13 cellular contexts compared by ENCODE assay signal in genomic region chr7:49187543-49188268, GRCh38.
DNase-seq lines count a peak whose midpoint lies in the region; ATAC-seq and TF ChIP-seq lines count a peak whose summit lies in the region.
"Had no signal": no experiment of that assay in that cellular context is flagged by ENCODE, and none has a peak within 500 bp of the region (broad histone marks: within the 10 kb centered on the region; RNA-seq: fewer than 3 reads in every experiment).

No MANE protein-coding gene starts in this region.

- H3K27ac ChIP-seq in neuronal stem cell (replicated peaks; ENCODE audit: low read length) = no peak overlapping the region
- H3K27ac ChIP-seq: pancreas, SK-N-MC, VCaP had no signal

- no peak overlapping the region for H3K4ac ChIP-seq in neuronal stem cell (ENCODE audit: low read length)

- H3K36me3 ChIP-seq in neuronal stem cell (replicated peaks in 1 of 2; ENCODE audit: control insufficient read depth in 2 of 2, insufficient read depth in 2 of 2, low read length in 2 of 2) = no peaks in the 10 kb centered on the region
- H3K36me3 ChIP-seq: pancreas had no signal

- H2AK5ac ChIP-seq in neuronal stem cell (ENCODE audit: low read depth, low read length) = no peak overlapping the region

- H2BK5ac ChIP-seq in neuronal stem cell (ENCODE audit: low read length) = no peak overlapping the region

- WGBS in neuronal stem cell (ENCODE audit: extremely low coverage in 2 of 2, insufficient read length in 2 of 2, insufficient replicate concordance in 1 of 2), 2 donors = no CpG with 5 or more reads among the region's 3 CpGs

- no peak overlapping the region for H4K91ac ChIP-seq in neuronal stem cell (ENCODE audit: low read depth, low read length, poor library complexity)

- no peaks in the 10 kb centered on the region for H3K9me3 Mint-ChIP-seq in activated naive CD4-positive, alpha-beta T cell treated with anti-CD3 and anti-CD28 coated beads for 36 hours
- H3K9me3 Mint-ChIP-seq: stimulated activated naive CD8-positive, alpha-beta T cell treated with anti-CD3 and anti-CD28 coated beads, Interleukin-15, amount 100 ng/mL, for 72 hours had no signal

- H3K9ac ChIP-seq in neuronal stem cell (ENCODE audit: low read depth, low read length, poor library complexity) = no peak overlapping the region

- H3K4me2 ChIP-seq in neuronal stem cell (ENCODE audit: insufficient read depth, low read length, poor library complexity, severe bottlenecking) = no peak overlapping the region
- H3K4me2 ChIP-seq: smooth muscle cell had no signal

- no peaks in the 10 kb centered on the region for H3K4me1 Mint-ChIP-seq in activated naive CD4-positive, alpha-beta T cell treated with anti-CD3 and anti-CD28 coated beads for 36 hours (ENCODE audit: low read depth)
- H3K4me1 Mint-ChIP-seq: stimulated activated naive CD8-positive, alpha-beta T cell treated with anti-CD3 and anti-CD28 coated beads, Interleukin-15, amount 100 ng/mL, for 72 hours had no signal

- H3K27ac Mint-ChIP-seq in activated naive CD4-positive, alpha-beta T cell treated with anti-CD3 and anti-CD28 coated beads for 36 hours = no peak overlapping the region
- H3K27ac Mint-ChIP-seq: CD8-positive, alpha-beta T cell; stimulated activated naive CD8-positive, alpha-beta T cell treated with anti-CD3 and anti-CD28 coated beads, Interleukin-15, amount 100 ng/mL, for 72 hours had no signal

- H3K79me1 ChIP-seq in neuronal stem cell (ENCODE audit: low read depth, low read length) = no peaks in the 10 kb centered on the region

- H2AFZ ChIP-seq in neuronal stem cell (ENCODE audit: low read length) = no peak overlapping the region

- H3K9me3 ChIP-seq in neuronal stem cell (replicated peaks in 1 of 2; ENCODE audit: control insufficient read depth in 2 of 2, insufficient read depth in 1 of 2, low read depth in 1 of 2, low read length in 2 of 2) = no peaks in the 10 kb centered on the region
- H3K9me3 ChIP-seq: pancreas had no signal

- H2BK120ac ChIP-seq in neuronal stem cell (ENCODE audit: low read depth, low read length) = no peak overlapping the region

- no peaks in the 10 kb centered on the region for H3K27me3 Mint-ChIP-seq in activated naive CD4-positive, alpha-beta T cell treated with anti-CD3 and anti-CD28 coated beads for 36 hours (ENCODE audit: low read depth)
- H3K27me3 Mint-ChIP-seq: stimulated activated naive CD8-positive, alpha-beta T cell treated with anti-CD3 and anti-CD28 coated beads, Interleukin-15, amount 100 ng/mL, for 72 hours had no signal

- H3K36me3 Mint-ChIP-seq in activated naive CD4-positive, alpha-beta T cell treated with anti-CD3 and anti-CD28 coated beads for 36 hours (ENCODE audit: low read depth) = no peaks in the 10 kb centered on the region
- H3K36me3 Mint-ChIP-seq: CD8-positive, alpha-beta T cell had no signal

- H4K8ac ChIP-seq in neuronal stem cell (ENCODE audit: low read depth, low read length) = no peak overlapping the region

- ATAC-seq in GM18520 (IDR thresholded peaks at IDR 0.05; ENCODE audit: unreplicated experiment) = no peak
- ATAC-seq: CD8-positive, alpha-beta T cell; pancreas; stimulated activated naive CD8-positive, alpha-beta T cell treated with anti-CD3 and anti-CD28 coated beads, Interleukin-15, amount 100 ng/mL, for 72 hours had no signal

- H3K27me3 ChIP-seq in neuronal stem cell (ENCODE audit: control insufficient read depth in 3 of 3, insufficient read depth in 3 of 3, low read depth in 1 of 3, low read length in 3 of 3) = no peaks in the 10 kb centered on the region
- H3K27me3 ChIP-seq: pancreas had no signal

- DNase-seq in D341Med (ENCODE audit: low spot score) = peak; percentile 30
- peak; percentile 42 for DNase-seq in NB4 (ENCODE audit: low read depth)
- DNase-seq in epithelial cell of proximal tubule (ENCODE audit: low read depth) = no peak
- no peak for DNase-seq in neuronal stem cell (ENCODE audit: low spot score)
- DNase-seq in activated naive CD4-positive, alpha-beta T cell treated with anti-CD3 and anti-CD28 coated beads for 36 hours = no peak
- DNase-seq: CD8-positive, alpha-beta T cell; pancreas; stimulated activated naive CD8-positive, alpha-beta T cell treated with anti-CD3 and anti-CD28 coated beads, Interleukin-15, amount 100 ng/mL, for 72 hours had no signal

- no peak overlapping the region for H2BK15ac ChIP-seq in neuronal stem cell (ENCODE audit: low read length)

- H3K4me3 ChIP-seq in NB4 (ENCODE audit: low read depth, low read length) (no peak overlapping the region), epithelial cell of proximal tubule (ENCODE audit: low read depth, low read length) (no peak overlapping the region), neuronal stem cell (ENCODE audit: low read length in 2 of 2) (no peak overlapping the region)
- H3K4me3 ChIP-seq: pancreas, SK-N-MC, smooth muscle cell had no signal

- no peak overlapping the region for H3K14ac ChIP-seq in neuronal stem cell (ENCODE audit: low read length)

- CTCF ChIA-PET in activated naive CD4-positive, alpha-beta T cell treated with anti-CD3 and anti-CD28 coated beads for 36 hours (lab: Charles Lee) = interaction anchor here (0.6 to 0.7 kb wide), 2 partner anchors 12 to 16 kb away, joined by 3 read pairs; no protein-coding TSS in a partner anchor

- no peaks in the 10 kb centered on the region for H3K4me1 ChIP-seq in neuronal stem cell (ENCODE audit: control insufficient read depth in 2 of 2, insufficient read depth in 1 of 2, low read depth in 1 of 2, low read length in 2 of 2)
- H3K4me1 ChIP-seq: pancreas had no signal

- 0 out of 2 replicates have a peak, but pooled peaks have one; percentile 11 for TF ChIP-seq CTCF in GM12874 (IDR thresholded peaks at IDR 0.05; ENCODE audit: insufficient read depth, low read depth, low read length)
- TF ChIP-seq CTCF in NB4 (IDR thresholded peaks at IDR 0.05; ENCODE audit: low read depth, low read length) = peak; percentile 18
- TF ChIP-seq CTCF in epithelial cell of proximal tubule (conservative IDR thresholded peaks at IDR 0.05; ENCODE audit: low read depth, low read length) = peak; percentile 28

- H3K18ac ChIP-seq in neuronal stem cell (ENCODE audit: low read length) = no peak overlapping the region

- H3K23ac ChIP-seq in neuronal stem cell (ENCODE audit: low read depth, low read length, poor library complexity) = no peak overlapping the region

- H2BK12ac ChIP-seq in neuronal stem cell (ENCODE audit: low read length) = no peak overlapping the region

- H3K4me3 Mint-ChIP-seq in activated naive CD4-positive, alpha-beta T cell treated with anti-CD3 and anti-CD28 coated beads for 36 hours = no peak overlapping the region
- H3K4me3 Mint-ChIP-seq: CD8-positive, alpha-beta T cell; stimulated activated naive CD8-positive, alpha-beta T cell treated with anti-CD3 and anti-CD28 coated beads, Interleukin-15, amount 100 ng/mL, for 72 hours had no signal

- TF ChIP-seq POLR2A in NB4 (IDR thresholded peaks at IDR 0.05; ENCODE audit: extremely low read depth, insufficient read length) = no peak

- intact Hi-C loops in activated naive CD4-positive, alpha-beta T cell treated with anti-CD3 and anti-CD28 coated beads for 36 hours (cut with micrococcal nuclease) = no loop called here

Comparison
In these comparisons a context has a peak if more than half of its experiments do, and no peak if none do; other contexts are left out.
1. DNase-seq: peak in D341Med (single experiment) and NB4 (single experiment); none in epithelial cell of proximal tubule (single experiment), neuronal stem cell (single experiment) and activated naive CD4-positive, alpha-beta T cell treated with anti-CD3 and anti-CD28 coated beads for 36 hours (single experiment).
2. Peak in every context shown above with its lines, with median percentiles within 50 percentile points of each other: CTCF ChIP-seq.